In the genomic region with DNA sequence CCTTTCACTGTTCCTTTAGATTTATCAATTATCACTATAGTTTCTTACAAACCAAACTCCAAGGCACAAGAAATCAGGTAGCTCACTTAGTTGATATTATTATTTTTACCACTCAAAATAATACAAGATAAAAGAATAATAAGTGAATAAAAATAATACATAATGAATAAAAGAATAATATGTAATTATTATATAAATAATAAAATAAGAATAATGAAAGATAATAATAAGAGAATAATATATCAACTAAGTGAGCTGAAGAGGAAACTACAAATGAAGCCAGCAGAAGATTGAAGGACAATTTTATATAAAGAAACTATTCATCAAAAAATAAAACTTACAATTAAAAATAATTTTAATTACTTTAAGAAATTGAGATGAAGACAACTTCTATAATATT, we compare ENCODE assay signal across 7 cellular contexts.
"Had no signal": no experiment of that assay in that cellular context is flagged by ENCODE, and none has a peak within 500 bp of the region (broad histone marks: within the 10 kb centered on the region; RNA-seq: fewer than 3 reads in every experiment).

No MANE protein-coding gene starts in this region.

- H3K9me3 ChIP-seq: HAP-1 had no signal

- H3K9me3 Mint-ChIP-seq: IgD-negative memory B cell had no signal

- H3K4me3 ChIP-seq: HAP-1 had no signal

- H3K4me1 ChIP-seq: HAP-1 had no signal

- H3K27me3 Mint-ChIP-seq: IgD-negative memory B cell had no signal

- DNase-seq: GOT3, H7, HFFc6 had no signal

- H3K4me3 Mint-ChIP-seq: HFFc6, IgD-negative memory B cell had no signal

- H3K27ac ChIP-seq: HL-60 had no signal

- H3K36me3 Mint-ChIP-seq: IgD-negative memory B cell had no signal

- H3K36me3 ChIP-seq: HAP-1 had no signal

- H3K4me1 Mint-ChIP-seq: IgD-negative memory B cell had no signal

- FAIRE-seq: HepG2 had no signal

- H3K27ac Mint-ChIP-seq: HFFc6, IgD-negative memory B cell had no signal
